18 cellular contexts compared by ENCODE assay signal in the genomic region with DNA sequence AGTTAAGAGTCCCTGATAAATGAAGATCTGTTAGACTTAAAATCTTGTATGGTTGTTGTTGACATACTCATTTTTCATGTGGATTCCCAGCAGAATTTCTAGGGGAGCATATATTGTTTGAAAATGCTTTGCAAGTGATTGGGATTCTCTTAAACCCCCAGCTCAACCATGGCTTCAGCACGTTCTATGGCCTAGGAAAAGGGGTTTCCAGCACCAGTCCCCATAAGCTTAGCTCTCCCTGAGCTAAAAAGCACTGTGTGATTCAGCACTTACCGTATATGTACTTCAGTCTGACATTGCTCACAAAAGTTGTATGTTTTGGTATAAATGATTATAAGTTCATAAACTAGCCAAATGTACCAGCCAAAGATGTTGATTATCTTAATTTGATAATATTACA.
DNase-seq lines count a peak whose midpoint lies in the region; ATAC-seq lines count a peak whose summit lies in the region.
"Had no signal": no experiment of that assay in that cellular context is flagged by ENCODE, and none has a peak within 500 bp of the region (broad histone marks: within the 10 kb centered on the region; RNA-seq: fewer than 3 reads in every experiment).

No MANE protein-coding gene starts in this region.

- peaks cover 7% of the 10 kb centered on the region for H3K9me3 Mint-ChIP-seq in T-helper 2 cell treated with Interferon-gamma antibody and Interleukin-4, amounts not matched to agents 5 μg/mL and 100 μg/mL, for 36 hours
- H3K9me3 Mint-ChIP-seq in activated naive CD8-positive, alpha-beta T cell (ENCODE audit: low read depth): no peaks in the 10 kb centered on the region
- peaks cover 2% of the 10 kb centered on the region for H3K9me3 Mint-ChIP-seq in activated naive CD8-positive, alpha-beta T cell treated with anti-CD3 and anti-CD28 coated beads for 36 hours
- no peaks in the 10 kb centered on the region for H3K9me3 Mint-ChIP-seq in activated T-helper 17 cell treated with anti-CD3 and anti-CD28 coated beads, Interleukin-2, amount 50 U/mL, for 72 hours
- H3K9me3 Mint-ChIP-seq in natural killer cell treated with Interleukin-12 subunit alpha and Interleukin-12 subunit beta and Interleukin-15 and Interleukin-18, amount 100 ng/mL, for 72 hours: no peaks in the 10 kb centered on the region

- DNase-seq in T-helper 2 cell treated with Interferon-gamma antibody and Interleukin-4, amounts not matched to agents 5 μg/mL and 100 μg/mL, for 36 hours (ENCODE audit: low spot score): no peak
- no peak for DNase-seq in T-helper 2 cell
- DNase-seq in activated naive CD8-positive, alpha-beta T cell treated with anti-CD3 and anti-CD28 coated beads for 36 hours: no peak
- DNase-seq in natural killer cell treated with Interleukin-12 subunit alpha and Interleukin-12 subunit beta and Interleukin-15 and Interleukin-18, amount 100 ng/mL, for 72 hours (ENCODE audit: low spot score): peak; percentile 59
- DNase-seq in SHP77 (lab: John Stamatoyannopoulos, UW): no peak
- DNase-seq: 8988T, COR-L47, H7, KG1, NCI-H1417 treated with DMSO at 0.1 percent for 48 hours, NCI-H1930, NCI-H2171, NCI-H748 treated with DMSO at 0.1 percent for 48 hours, RPMI8226 had no signal

- peak overlapping the region; percentile 36 for H3K27ac Mint-ChIP-seq in T-helper 2 cell treated with Interferon-gamma antibody and Interleukin-4, amounts not matched to agents 5 μg/mL and 100 μg/mL, for 36 hours
- H3K27ac Mint-ChIP-seq in activated naive CD8-positive, alpha-beta T cell: peak overlapping the region; percentile 22
- H3K27ac Mint-ChIP-seq in activated naive CD8-positive, alpha-beta T cell treated with anti-CD3 and anti-CD28 coated beads for 36 hours: no peak overlapping the region
- H3K27ac Mint-ChIP-seq in activated T-helper 17 cell treated with anti-CD3 and anti-CD28 coated beads, Interleukin-2, amount 50 U/mL, for 72 hours: no peak overlapping the region
- H3K27ac Mint-ChIP-seq in natural killer cell treated with Interleukin-12 subunit alpha and Interleukin-12 subunit beta and Interleukin-15 and Interleukin-18, amount 100 ng/mL, for 72 hours: peak overlapping the region; percentile 97 to 98

- H3K36me3 Mint-ChIP-seq in T-helper 2 cell treated with Interferon-gamma antibody and Interleukin-4, amounts not matched to agents 5 μg/mL and 100 μg/mL, for 36 hours (ENCODE audit: low read depth): peaks cover 54% of the 10 kb centered on the region
- H3K36me3 Mint-ChIP-seq in activated naive CD8-positive, alpha-beta T cell: peaks cover 28% of the 10 kb centered on the region
- peaks cover 42% of the 10 kb centered on the region for H3K36me3 Mint-ChIP-seq in activated naive CD8-positive, alpha-beta T cell treated with anti-CD3 and anti-CD28 coated beads for 36 hours
- H3K36me3 Mint-ChIP-seq in activated T-helper 17 cell treated with anti-CD3 and anti-CD28 coated beads, Interleukin-2, amount 50 U/mL, for 72 hours (ENCODE audit: low read depth): peaks cover 53% of the 10 kb centered on the region
- H3K36me3 Mint-ChIP-seq in natural killer cell treated with Interleukin-12 subunit alpha and Interleukin-12 subunit beta and Interleukin-15 and Interleukin-18, amount 100 ng/mL, for 72 hours: peaks cover 28% of the 10 kb centered on the region

- H3K27me3 Mint-ChIP-seq in T-helper 2 cell treated with Interferon-gamma antibody and Interleukin-4, amounts not matched to agents 5 μg/mL and 100 μg/mL, for 36 hours (ENCODE audit: low read depth): no peaks in the 10 kb centered on the region
- H3K27me3 Mint-ChIP-seq in activated naive CD8-positive, alpha-beta T cell: no peaks in the 10 kb centered on the region
- H3K27me3 Mint-ChIP-seq in activated naive CD8-positive, alpha-beta T cell treated with anti-CD3 and anti-CD28 coated beads for 36 hours: no peaks in the 10 kb centered on the region
- H3K27me3 Mint-ChIP-seq in activated T-helper 17 cell treated with anti-CD3 and anti-CD28 coated beads, Interleukin-2, amount 50 U/mL, for 72 hours: no peaks in the 10 kb centered on the region
- H3K27me3 Mint-ChIP-seq in natural killer cell treated with Interleukin-12 subunit alpha and Interleukin-12 subunit beta and Interleukin-15 and Interleukin-18, amount 100 ng/mL, for 72 hours: no peaks in the 10 kb centered on the region

- peak overlapping the region; percentile 59 for H3K4me3 Mint-ChIP-seq in T-helper 2 cell treated with Interferon-gamma antibody and Interleukin-4, amounts not matched to agents 5 μg/mL and 100 μg/mL, for 36 hours
- peak overlapping the region; percentile 43 for H3K4me3 Mint-ChIP-seq in activated naive CD8-positive, alpha-beta T cell
- no peak overlapping the region for H3K4me3 Mint-ChIP-seq in activated naive CD8-positive, alpha-beta T cell treated with anti-CD3 and anti-CD28 coated beads for 36 hours
- peak overlapping the region; percentile 37 for H3K4me3 Mint-ChIP-seq in activated T-helper 17 cell treated with anti-CD3 and anti-CD28 coated beads, Interleukin-2, amount 50 U/mL, for 72 hours
- H3K4me3 Mint-ChIP-seq in natural killer cell treated with Interleukin-12 subunit alpha and Interleukin-12 subunit beta and Interleukin-15 and Interleukin-18, amount 100 ng/mL, for 72 hours: peak overlapping the region; percentile 83

- peaks cover 44% of the 10 kb centered on the region for H3K4me1 Mint-ChIP-seq in T-helper 2 cell treated with Interferon-gamma antibody and Interleukin-4, amounts not matched to agents 5 μg/mL and 100 μg/mL, for 36 hours (ENCODE audit: low read depth)
- H3K4me1 Mint-ChIP-seq in activated naive CD8-positive, alpha-beta T cell (ENCODE audit: low read depth): peaks cover 77% of the 10 kb centered on the region
- peaks cover 40% of the 10 kb centered on the region for H3K4me1 Mint-ChIP-seq in activated naive CD8-positive, alpha-beta T cell treated with anti-CD3 and anti-CD28 coated beads for 36 hours
- peaks cover 12% of the 10 kb centered on the region for H3K4me1 Mint-ChIP-seq in activated T-helper 17 cell treated with anti-CD3 and anti-CD28 coated beads, Interleukin-2, amount 50 U/mL, for 72 hours
- peaks cover 31 to 56% of the 10 kb centered on the region in 2 donors for H3K4me1 Mint-ChIP-seq in natural killer cell treated with Interleukin-12 subunit alpha and Interleukin-12 subunit beta and Interleukin-15 and Interleukin-18, amount 100 ng/mL, for 72 hours (ENCODE audit: low read depth in 2 of 2)

- no peak for ATAC-seq in activated T-helper 17 cell treated with anti-CD3 and anti-CD28 coated beads, Interleukin-2, amount 50 U/mL, for 72 hours (replicated peaks)
- ATAC-seq in natural killer cell treated with Interleukin-12 subunit alpha and Interleukin-12 subunit beta and Interleukin-15 and Interleukin-18, amount 100 ng/mL, for 72 hours: peak; percentile 56 to 66
- no peak for ATAC-seq in HG03521 (IDR thresholded peaks at IDR 0.05; ENCODE audit: unreplicated experiment)
- ATAC-seq: HepG2 had no signal

Comparison
In these comparisons a context has a peak if more than half of its experiments do, and no peak if none do; other contexts are left out.
1. H3K27ac Mint-ChIP-seq: peak in T-helper 2 cell treated with Interferon-gamma antibody and Interleukin-4, amounts not matched to agents 5 μg/mL and 100 μg/mL, for 36 hours (single experiment), activated naive CD8-positive, alpha-beta T cell (single experiment) and natural killer cell treated with Interleukin-12 subunit alpha and Interleukin-12 subunit beta and Interleukin-15 and Interleukin-18, amount 100 ng/mL, for 72 hours (2 of 2); none in activated naive CD8-positive, alpha-beta T cell treated with anti-CD3 and anti-CD28 coated beads for 36 hours (single experiment) and activated T-helper 17 cell treated with anti-CD3 and anti-CD28 coated beads, Interleukin-2, amount 50 U/mL, for 72 hours (single experiment).
2. ATAC-seq: peak in natural killer cell treated with Interleukin-12 subunit alpha and Interleukin-12 subunit beta and Interleukin-15 and Interleukin-18, amount 100 ng/mL, for 72 hours (2 of 2); none in activated T-helper 17 cell treated with anti-CD3 and anti-CD28 coated beads, Interleukin-2, amount 50 U/mL, for 72 hours (single experiment) and HG03521 (single experiment).